Comparison of ENCODE assay signal across 9 cellular contexts in genomic region chr20:44780226-44780625, GRCh38. TPM values are rescaled to one million over a fixed set of nuclear protein-coding genes. Genes with fewer than 3 reads are reported as not detected.
DNase-seq lines count a peak whose midpoint lies in the region; ATAC-seq and TF ChIP-seq lines count a peak whose summit lies in the region.
"Had no signal": no experiment of that assay in that cellular context is flagged by ENCODE, and none has a peak within 500 bp of the region (broad histone marks: within the 10 kb centered on the region; RNA-seq: fewer than 3 reads in every experiment).

No MANE protein-coding gene starts in this region.

- no peak overlapping the region for H3K27ac Mint-ChIP-seq in activated T-helper 17 cell treated with anti-CD3 and anti-CD28 coated beads, Interleukin-2, amount 50 U/mL, for 72 hours

- H3K36me3 ChIP-seq in BE2C, result no peaks in the 10 kb centered on the region
- H3K36me3 ChIP-seq: BLaER1 treated with 17β-estradiol and CSF1 and Interleukin-3, amounts not matched to agents 10 nM and 100 nM had no signal

- TF ChIP-seq CTCF in fibroblast of pulmonary artery (IDR thresholded peaks at IDR 0.05; ENCODE audit: low read length, missing control alignments) (no peak), BE2C (IDR thresholded peaks at IDR 0.05; ENCODE audit: low read depth, low read length) (no peak)

- no peaks in the 10 kb centered on the region for H3K4me1 Mint-ChIP-seq in activated T-cell treated with anti-CD3 and anti-CD28 coated beads, Interleukin-2, amount 50 U/mL, for 4 hours (ENCODE audit: low read depth)
- no peaks in the 10 kb centered on the region for H3K4me1 Mint-ChIP-seq in activated T-helper 17 cell treated with anti-CD3 and anti-CD28 coated beads, Interleukin-2, amount 50 U/mL, for 72 hours

- no peak for ATAC-seq in activated T-cell treated with anti-CD3 and anti-CD28 coated beads, Interleukin-2, amount 50 U/mL, for 4 hours
- no peak for ATAC-seq in activated T-helper 17 cell treated with anti-CD3 and anti-CD28 coated beads, Interleukin-2, amount 50 U/mL, for 72 hours (replicated peaks)

- H3K36me3 Mint-ChIP-seq in activated T-cell treated with anti-CD3 and anti-CD28 coated beads, Interleukin-2, amount 50 U/mL, for 4 hours (ENCODE audit: insufficient read depth), result no peaks in the 10 kb centered on the region
- H3K36me3 Mint-ChIP-seq in activated T-helper 17 cell treated with anti-CD3 and anti-CD28 coated beads, Interleukin-2, amount 50 U/mL, for 72 hours (ENCODE audit: low read depth), result no peaks in the 10 kb centered on the region

- no peak overlapping the region for H3K4me3 ChIP-seq in fibroblast of pulmonary artery (replicated peaks; ENCODE audit: low read depth, low read length)
- H3K4me3 ChIP-seq in BE2C (ENCODE audit: low read depth, low read length), result no peak overlapping the region
- H3K4me3 ChIP-seq: BLaER1 treated with 17β-estradiol and CSF1 and Interleukin-3, amounts not matched to agents 10 nM and 100 nM had no signal

- H3K4me3 Mint-ChIP-seq in activated T-cell treated with anti-CD3 and anti-CD28 coated beads, Interleukin-2, amount 50 U/mL, for 4 hours, result no peak overlapping the region
- H3K4me3 Mint-ChIP-seq in activated T-helper 17 cell treated with anti-CD3 and anti-CD28 coated beads, Interleukin-2, amount 50 U/mL, for 72 hours, result no peak overlapping the region

- H3K9me3 Mint-ChIP-seq in activated T-cell treated with anti-CD3 and anti-CD28 coated beads, Interleukin-2, amount 50 U/mL, for 4 hours, result no peaks in the 10 kb centered on the region
- H3K9me3 Mint-ChIP-seq in activated T-helper 17 cell treated with anti-CD3 and anti-CD28 coated beads, Interleukin-2, amount 50 U/mL, for 72 hours, result peaks cover 4% of the 10 kb centered on the region

- H3K27me3 ChIP-seq in BE2C, result no peaks in the 10 kb centered on the region

- DNase-seq in activated T-cell treated with anti-CD3 and anti-CD28 coated beads for 1 hour (ENCODE audit: low read depth) (peak; percentile 19), UCSD-AML1 (lab: John Stamatoyannopoulos, UW; ENCODE audit: unreplicated experiment) (peak; percentile 53), fibroblast of pulmonary artery (ENCODE audit: low read depth) (peak; percentile 76), BE2C (no peak), SHP77 treated with DMSO at 0.1 percent for 48 hours (lab: John Stamatoyannopoulos, UW) (no peak)
- no peak for DNase-seq in activated T-cell treated with anti-CD3 and anti-CD28 coated beads, Interleukin-2, amount 50 U/mL, for 4 hours
- DNase-seq in stimulated activated CD4-positive, alpha-beta T cell treated with anti-CD3 and anti-CD28 coated beads, Interleukin-12 subunit alpha, Interleukin-12 subunit beta, amount 100 ng/mL, for 4 hours, result peak; percentile 19

- H3K27me3 Mint-ChIP-seq in activated T-cell treated with anti-CD3 and anti-CD28 coated beads, Interleukin-2, amount 50 U/mL, for 4 hours (ENCODE audit: low read depth), result peaks cover 11% of the 10 kb centered on the region
- H3K27me3 Mint-ChIP-seq in activated T-helper 17 cell treated with anti-CD3 and anti-CD28 coated beads, Interleukin-2, amount 50 U/mL, for 72 hours, result peaks cover 13% of the 10 kb centered on the region

- no peaks in the 10 kb centered on the region for H3K9me3 ChIP-seq in BE2C
- H3K9me3 ChIP-seq: BLaER1 treated with 17β-estradiol and CSF1 and Interleukin-3, amounts not matched to agents 10 nM and 100 nM had no signal

- no peaks in the 10 kb centered on the region for H3K4me1 ChIP-seq in BE2C
- H3K4me1 ChIP-seq: BLaER1 treated with 17β-estradiol and CSF1 and Interleukin-3, amounts not matched to agents 10 nM and 100 nM had no signal

RNA-seq across cellular contexts. Expression of gene RIMS4, which starts 30.1 kb away (rescaled TPM):
- under 1 TPM in 2 of 3 donors, not detected in 1; 0.03 to 0.15 TPM for total RNA-seq in activated T-cell treated with anti-CD3 and anti-CD28 coated beads, Interleukin-2, amount 50 U/mL, for 4 hours
- 59.6 TPM for polyA plus RNA-seq in BE2C (2012; ENCODE audit: insufficient read depth, insufficient read length, low read depth)
- total RNA-seq in activated T-helper 17 cell treated with anti-CD3 and anti-CD28 coated beads, Interleukin-2, amount 50 U/mL, for 72 hours, result under 1 TPM in 1 of 2 donors, not detected in 1; 0.13 TPM

RNA-seq across cellular contexts. Expression of gene KCNK15, which starts 34.6 kb away (rescaled TPM):
- 1 to 10 TPM in 2 of 3 donors, under 1 TPM in 1; 0.96 to 1.6 (median 1.1) TPM for total RNA-seq in activated T-cell treated with anti-CD3 and anti-CD28 coated beads, Interleukin-2, amount 50 U/mL, for 4 hours
- polyA plus RNA-seq in BE2C (2012; ENCODE audit: insufficient read depth, insufficient read length, low read depth), result 2.2 TPM
- total RNA-seq in activated T-helper 17 cell treated with anti-CD3 and anti-CD28 coated beads, Interleukin-2, amount 50 U/mL, for 72 hours, result under 1 TPM; 0.09 to 0.11 TPM

Comparison
In these comparisons a context has a peak if more than half of its experiments do, and no peak if none do; other contexts are left out.
1. DNase-seq: peak in activated T-cell treated with anti-CD3 and anti-CD28 coated beads for 1 hour (single experiment), UCSD-AML1 (single experiment), fibroblast of pulmonary artery (single experiment) and stimulated activated CD4-positive, alpha-beta T cell treated with anti-CD3 and anti-CD28 coated beads, Interleukin-12 subunit alpha, Interleukin-12 subunit beta, amount 100 ng/mL, for 4 hours (single experiment); none in activated T-cell treated with anti-CD3 and anti-CD28 coated beads, Interleukin-2, amount 50 U/mL, for 4 hours (single experiment), BE2C (single experiment) and SHP77 treated with DMSO at 0.1 percent for 48 hours (single experiment).